ENCODE assay signal across 8 cellular contexts in the genomic region with DNA sequence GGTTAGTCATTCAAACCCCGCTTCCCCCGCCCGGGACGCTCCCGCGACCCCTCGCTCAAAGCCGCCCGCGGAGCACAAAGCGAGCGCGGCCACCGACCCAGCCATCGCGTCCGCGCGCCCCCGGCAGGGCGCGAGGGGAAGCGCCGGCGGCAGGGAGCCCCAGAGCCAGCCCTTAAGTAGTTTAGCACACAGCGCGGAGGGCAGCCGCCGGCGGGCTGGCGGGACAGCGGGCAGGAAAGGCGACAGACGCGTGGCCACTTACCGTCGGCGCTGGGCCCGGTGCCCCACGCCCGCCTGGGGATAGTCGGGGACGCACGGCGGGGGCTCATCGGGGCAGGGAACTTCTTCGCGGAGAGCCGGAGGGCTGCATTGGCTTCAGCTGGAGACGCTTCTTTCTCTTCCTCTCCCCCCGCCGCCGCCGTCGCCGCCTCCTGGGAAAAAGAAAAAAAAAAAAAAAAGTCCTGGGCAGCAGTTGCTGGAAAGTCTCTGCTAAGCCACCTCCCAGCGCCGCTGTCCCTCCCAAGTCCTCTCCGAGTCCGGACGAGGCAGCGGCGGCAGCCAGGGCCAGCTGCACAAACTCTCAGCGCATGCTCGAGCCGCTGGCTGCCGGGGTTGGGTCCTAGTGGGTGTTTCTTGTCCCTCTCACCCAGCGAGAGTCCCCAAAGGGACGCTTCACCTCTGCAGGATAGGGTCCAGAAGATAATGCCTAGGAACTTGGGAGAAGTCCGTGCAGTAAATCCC. TPM values are rescaled to one million over a fixed set of nuclear protein-coding genes. Genes with fewer than 3 reads are reported as not detected.
A peak's percentile ranks its signal among the peaks of the same experiment; 100 is the strongest.
DNase-seq lines count a peak whose midpoint lies in the region; ATAC-seq and TF ChIP-seq lines count a peak whose summit lies in the region.

A gene with protein sequence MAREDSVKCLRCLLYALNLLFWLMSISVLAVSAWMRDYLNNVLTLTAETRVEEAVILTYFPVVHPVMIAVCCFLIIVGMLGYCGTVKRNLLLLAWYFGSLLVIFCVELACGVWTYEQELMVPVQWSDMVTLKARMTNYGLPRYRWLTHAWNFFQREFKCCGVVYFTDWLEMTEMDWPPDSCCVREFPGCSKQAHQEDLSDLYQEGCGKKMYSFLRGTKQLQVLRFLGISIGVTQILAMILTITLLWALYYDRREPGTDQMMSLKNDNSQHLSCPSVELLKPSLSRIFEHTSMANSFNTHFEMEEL (minus strand): TSS at position 587 of the 741 bp plus-strand sequence. CDS start 1,381 bp downstream, outside the sequence.

- H3K4me3 Mint-ChIP-seq in activated CD4-positive, alpha-beta T cell treated with anti-CD3 and anti-CD28 coated beads, Interleukin-2, amount 10 ng/mL, durations not matched to agents 7 days and 5 days: peak within 1 kb of the TSS; percentile 74

- peak; percentile 54 for TF ChIP-seq POLR2A in GM19099 (IDR thresholded peaks at IDR 0.05; ENCODE audit: extremely low read depth, insufficient read length, low read depth)
- TF ChIP-seq POLR2A in right lobe of liver (IDR thresholded peaks at IDR 0.05): peak; percentile 65

- H3K36me3 ChIP-seq in BLaER1 (no peaks in the 10 kb centered on the region), right lobe of liver (no peaks in the 10 kb centered on the region)

- H3K27ac ChIP-seq in BLaER1: peak within 1 kb of the TSS; percentile 64; the same call in 1 of the 2 replicates
- H3K27ac ChIP-seq in right lobe of liver: peak within 1 kb of the TSS; percentile 82 to 91 (median 83)

- H3K27me3 ChIP-seq in BLaER1: no peaks in the 10 kb centered on the region
- no peaks in the 10 kb centered on the region for H3K27me3 ChIP-seq in right lobe of liver

- H3K9ac ChIP-seq in BLaER1: peak within 1 kb of the TSS; percentile 86

- H3K27ac Mint-ChIP-seq in activated CD4-positive, alpha-beta T cell treated with anti-CD3 and anti-CD28 coated beads, Interleukin-2, amount 10 ng/mL, durations not matched to agents 7 days and 5 days: no peak within 1 kb of the TSS

- ATAC-seq in HG03175 (IDR thresholded peaks at IDR 0.05; ENCODE audit: unreplicated experiment) (peak; percentile 78), right lobe of liver (peak; percentile 90 to 95 (median 94))

- intact Hi-C loops in right lobe of liver (cut with DNase I): no loop called here

- H3K9me3 Mint-ChIP-seq in activated CD4-positive, alpha-beta T cell treated with anti-CD3 and anti-CD28 coated beads, Interleukin-2, amount 10 ng/mL, durations not matched to agents 7 days and 5 days: no peaks in the 10 kb centered on the region

- peaks cover 11% of the 10 kb centered on the region for H3K4me1 Mint-ChIP-seq in activated CD4-positive, alpha-beta T cell treated with anti-CD3 and anti-CD28 coated beads, Interleukin-2, amount 10 ng/mL, durations not matched to agents 7 days and 5 days

- POLR2A ChIA-PET in activated CD4-positive, alpha-beta T cell treated with anti-CD3 and anti-CD28 coated beads, Interleukin-2, amount 10 ng/mL, durations not matched to agents 7 days and 5 days (lab: Charles Lee): interaction anchor here (0.6 kb wide), 1 partner anchor 42 kb away, joined by 4 read pairs; no protein-coding TSS in a partner anchor

- H3K4me1 ChIP-seq in BLaER1 (peaks cover 13% of the 10 kb centered on the region), right lobe of liver (peaks cover 0 to 5% (median 0%) of the 10 kb centered on the region in 4 donors)

- peak within 1 kb of the TSS; percentile 83 for H3K4me2 ChIP-seq in BLaER1

- DNase-seq in NCI-H226: peak; percentile 13
- peak; percentile 47 for DNase-seq in activated CD4-positive, alpha-beta T cell treated with anti-CD3 and anti-CD28 coated beads, Interleukin-2, amount 10 ng/mL, durations not matched to agents 7 days and 5 days
- DNase-seq in ecto neural progenitor cell (ENCODE audit: low spot score): peak; percentile 91
- peak; percentile 92 for DNase-seq in right lobe of liver
- peak; percentile 21 to 46 for DNase-seq in stimulated activated CD4-positive, alpha-beta T cell treated with anti-CD3 and anti-CD28 coated beads, Interleukin-4, amount 100 ng/mL, for 4 hours

- TF ChIP-seq CTCF in right lobe of liver (IDR thresholded peaks at IDR 0.05): peak; percentile 66 to 79 (median 71)

- CTCF ChIA-PET in activated CD4-positive, alpha-beta T cell treated with anti-CD3 and anti-CD28 coated beads, Interleukin-2, amount 10 ng/mL, durations not matched to agents 7 days and 5 days (lab: Charles Lee): interaction anchor here (1.1 kb wide), 1 partner anchor 11 kb away, joined by 6 read pairs; no protein-coding TSS in a partner anchor

- H3K4me3 ChIP-seq in BLaER1 (peak within 1 kb of the TSS; percentile 89), right lobe of liver (peak within 1 kb of the TSS; percentile 64 to 78 (median 70))

- H3K9me3 ChIP-seq in BLaER1 (no peaks in the 10 kb centered on the region), right lobe of liver (no peaks in the 10 kb centered on the region)

- H4K20me1 ChIP-seq in BLaER1: no peaks in the 10 kb centered on the region

- peaks cover 60% of the 10 kb centered on the region for H3K27me3 Mint-ChIP-seq in activated CD4-positive, alpha-beta T cell treated with anti-CD3 and anti-CD28 coated beads, Interleukin-2, amount 10 ng/mL, durations not matched to agents 7 days and 5 days

- 0% methylated on average over 22 of the region's 70 CpGs for WGBS in right lobe of liver (ENCODE audit: insufficient coverage, low coverage, low lambda C conversion rate, missing lambda C conversion rate)

- H3K36me3 Mint-ChIP-seq in activated CD4-positive, alpha-beta T cell treated with anti-CD3 and anti-CD28 coated beads, Interleukin-2, amount 10 ng/mL, durations not matched to agents 7 days and 5 days (ENCODE audit: low read depth): peaks cover 2% of the 10 kb centered on the region

RNA-seq across cellular contexts. Expression of the gene that starts here (rescaled TPM):
- total RNA-seq in activated CD4-positive, alpha-beta T cell treated with anti-CD3 and anti-CD28 coated beads, Interleukin-2, amount 10 ng/mL, durations not matched to agents 7 days and 5 days: not detected
- 10 to 100 TPM; 10.7 to 14.4 (median 12.6) TPM for total RNA-seq in right lobe of liver

Comparison
In these comparisons a context has a peak if more than half of its experiments do, and no peak if none do; other contexts are left out.
1. Peak in every context shown above with its lines: DNase-seq, ATAC-seq, H3K4me3 ChIP-seq and H3K27ac ChIP-seq.
2. RNA of the gene that starts here (total RNA-seq): 10.7 to 14.4 TPM in right lobe of liver; not detected in activated CD4-positive, alpha-beta T cell treated with anti-CD3 and anti-CD28 coated beads, Interleukin-2, amount 10 ng/mL, durations not matched to agents 7 days and 5 days; every median in the first group is over 10 times any median in the second.
3. Peak in DNase-seq in activated CD4-positive, alpha-beta T cell treated with anti-CD3 and anti-CD28 coated beads, Interleukin-2, amount 10 ng/mL, durations not matched to agents 7 days and 5 days; RNA of the gene not detected or under 1 TPM.
4. DNase-seq: peak in every context shown above with its lines; median percentile 92 in right lobe of liver; 91 in ecto neural progenitor cell; 47 in activated CD4-positive, alpha-beta T cell treated with anti-CD3 and anti-CD28 coated beads, Interleukin-2, amount 10 ng/mL, durations not matched to agents 7 days and 5 days; 34 in stimulated activated CD4-positive, alpha-beta T cell treated with anti-CD3 and anti-CD28 coated beads, Interleukin-4, amount 100 ng/mL, for 4 hours; 13 in NCI-H226.